Comparison of ENCODE assay signal across 1 cellular context in genomic region chr10:6493521-6494451, GRCh38.
TF ChIP-seq lines count a peak whose summit lies in the region.

No MANE protein-coding gene starts in this region.

TF ChIP-seq in IMR-90, 13 proteins besides CTCF, POLR2A, EP300 and RAD21 (continued from another document):
- TF ChIP-seq, protein P1, sequence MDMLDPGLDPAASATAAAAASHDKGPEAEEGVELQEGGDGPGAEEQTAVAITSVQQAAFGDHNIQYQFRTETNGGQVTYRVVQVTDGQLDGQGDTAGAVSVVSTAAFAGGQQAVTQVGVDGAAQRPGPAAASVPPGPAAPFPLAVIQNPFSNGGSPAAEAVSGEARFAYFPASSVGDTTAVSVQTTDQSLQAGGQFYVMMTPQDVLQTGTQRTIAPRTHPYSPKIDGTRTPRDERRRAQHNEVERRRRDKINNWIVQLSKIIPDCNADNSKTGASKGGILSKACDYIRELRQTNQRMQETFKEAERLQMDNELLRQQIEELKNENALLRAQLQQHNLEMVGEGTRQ (IDR thresholded peaks at IDR 0.05; ENCODE audit: low read depth, low read length): no peak
- no peak for TF ChIP-seq MAFK (IDR thresholded peaks at IDR 0.05; ENCODE audit: low read depth, low read length)
- no peak for TF ChIP-seq FOS (IDR thresholded peaks at IDR 0.05; ENCODE audit: low read depth, low read length)
- TF ChIP-seq RCOR1 (IDR thresholded peaks at IDR 0.05; ENCODE audit: insufficient replicate concordance, low read length): no peak
- TF ChIP-seq MAZ (IDR thresholded peaks at IDR 0.05; ENCODE audit: borderline replicate concordance, low read depth, low read length): no peak
- TF ChIP-seq SMC3 (IDR thresholded peaks at IDR 0.05; ENCODE audit: low read depth, low read length): no peak
- no peak for TF ChIP-seq BHLHE40 (IDR thresholded peaks at IDR 0.05; ENCODE audit: low read depth, low read length)
- TF ChIP-seq MXI1 (IDR thresholded peaks at IDR 0.05; ENCODE audit: borderline replicate concordance, low read depth, low read length): no peak
- no peak for TF ChIP-seq RFX5 (IDR thresholded peaks at IDR 0.05; ENCODE audit: low read depth, low read length)
- no peak for TF ChIP-seq CHD1 (IDR thresholded peaks at IDR 0.05; ENCODE audit: low read depth, low read length)
- TF ChIP-seq NFE2L2 (IDR thresholded peaks at IDR 0.05; ENCODE audit: low read depth, low read length): no peak
